In genomic region chr2:235405612-235406361, GRCh38 we compare ENCODE assay signal across 3 cellular contexts.
A peak's percentile ranks its signal among the peaks of the same experiment; 100 is the strongest.
TF ChIP-seq lines count a peak whose summit lies in the region.

No MANE protein-coding gene starts in this region.

TF ChIP-seq in HepG2, 621 proteins besides CTCF, POLR2A, EP300 and RAD21:
- TF ChIP-seq CREM (IDR thresholded peaks at IDR 0.05) = no peak
- no peak for TF ChIP-seq CREM (CRISPR knock-in tag; IDR thresholded peaks at IDR 0.05)
- TF ChIP-seq HNRNPK (IDR thresholded peaks at IDR 0.05; ENCODE audit: low read depth, low read length, poor library complexity, severe bottlenecking) = peak; percentile 58

TF ChIP-seq in GM23338, 12 proteins besides CTCF, POLR2A, EP300 and RAD21:
- TF ChIP-seq EZH2 (IDR thresholded peaks at IDR 0.05; ENCODE audit: low read depth, unreplicated experiment) (no peak), REST (IDR thresholded peaks at IDR 0.05; ENCODE audit: unreplicated experiment) (no peak), ETS1 (IDR thresholded peaks at IDR 0.05) (no peak), ZNF462 (CRISPR knock-in tag; IDR thresholded peaks at IDR 0.05) (no peak), STAT1 (IDR thresholded peaks at IDR 0.05; ENCODE audit: unreplicated experiment) (no peak), EZH2phosphoT487 (IDR thresholded peaks at IDR 0.05; ENCODE audit: unreplicated experiment) (no peak), ZNF114 (CRISPR knock-in tag; IDR thresholded peaks at IDR 0.05) (no peak), NANOG (IDR thresholded peaks at IDR 0.05; ENCODE audit: borderline replicate concordance) (no peak), JUNB (IDR thresholded peaks at IDR 0.05; ENCODE audit: unreplicated experiment) (no peak)
TF ChIP-seq in GM23338: peak in this region for 0.

TF ChIP-seq in H1, 55 proteins besides CTCF, POLR2A, EP300 and RAD21:
- TF ChIP-seq FOSL1 (IDR thresholded peaks at IDR 0.05; ENCODE audit: insufficient read depth, low read depth, low read length) = no peak
